Comparison of ENCODE assay signal across 8 cellular contexts in genomic region chr5:16552666-16553343, GRCh38.
DNase-seq lines count a peak whose midpoint lies in the region; ATAC-seq, FAIRE-seq and TF ChIP-seq lines count a peak whose summit lies in the region.

No MANE protein-coding gene starts in this region.

- peak; percentile 73 for DNase-seq in H7
- DNase-seq in LHCN-M2 (ENCODE audit: low read depth), result peak; percentile 79
- peak in 3 of 5 donors; percentile 7 to 28 (median 20) for DNase-seq in T-helper 1 cell
- peak; percentile 49 to 68 (median 62) for DNase-seq in K562 (ENCODE audit: extremely low read depth in 1 of 4, low spot score in 3 of 4)
- peak; percentile 80 for DNase-seq in iPS-NIHi7 (ENCODE audit: extremely low spot score)
- peak; percentile 30 to 46 for DNase-seq in stimulated activated CD4-positive, alpha-beta T cell treated with anti-CD3 and anti-CD28 coated beads, Interleukin-1b, Interleukin-23, amount 100 ng/mL, for 4 hours (ENCODE audit: low read depth in 2 of 2)
- DNase-seq in NCI-H2196 (lab: John Stamatoyannopoulos, UW; ENCODE audit: unreplicated experiment), result no peak

- no peaks in the 10 kb centered on the region for H3K9me1 ChIP-seq in K562 (ENCODE audit: control insufficient read depth, insufficient read depth, low read length)

- no TSS peak for BruUV-seq in K562 (replicated peaks; lab: Mats Ljungman, UMichigan)

- TF ChIP-seq EP300 in K562 (IDR thresholded peaks at IDR 0.05; ENCODE audit: low read length), result no peak

- intact Hi-C loops in K562 (cut with micrococcal nuclease), result loop anchor here (2.0 kb wide), 1 partner anchor 392 kb away; no protein-coding TSS in a partner anchor

- H3K36me3 ChIP-seq in H7 (replicated peaks; ENCODE audit: control insufficient read depth, insufficient read depth, low read length) (no peaks in the 10 kb centered on the region), K562 (ENCODE audit: control insufficient read depth, insufficient read depth, low read length) (no peaks in the 10 kb centered on the region)

- H3K9ac ChIP-seq in K562 (ENCODE audit: insufficient read depth in 1 of 2, low read depth in 2 of 2, low read length in 2 of 2), result no peak overlapping the region

- POLR2A ChIA-PET in K562 (lab: Yijun Ruan, JAX), result no interaction called here

- no peaks in the 10 kb centered on the region for H3K9me3 ChIP-seq in K562 (replicated peaks; ENCODE audit: control insufficient read depth, insufficient read depth, low read depth, low read length)

- no peak overlapping the region for H3K4me3 ChIP-seq in H7 (ENCODE audit: insufficient read depth, low read depth, low read length)
- no peak overlapping the region for H3K4me3 ChIP-seq in K562

- no peak overlapping the region for H3K4me2 ChIP-seq in K562 (ENCODE audit: insufficient read depth, low read length)

- H3K27me3 ChIP-seq in H7 (ENCODE audit: control insufficient read depth, insufficient read depth, low read length) (no peaks in the 10 kb centered on the region), K562 (ENCODE audit: control insufficient read depth in 2 of 2, insufficient read depth in 2 of 2, low read length in 2 of 2) (no peaks in the 10 kb centered on the region)

- H3K4me1 ChIP-seq in K562 (replicated peaks in 1 of 2; ENCODE audit: control insufficient read depth in 2 of 2, insufficient read depth in 2 of 2, low read length in 2 of 2), result no peaks in the 10 kb centered on the region

- peak; percentile 87 for TF ChIP-seq CTCF in GM12874 (IDR thresholded peaks at IDR 0.05; ENCODE audit: insufficient read depth, low read depth, low read length)
- peak; percentile 67 to 77 (median 75) for TF ChIP-seq CTCF in K562 (IDR thresholded peaks at IDR 0.05 in 2 of 3, conservative IDR thresholded peaks at IDR 0.05 in 1 of 3; ENCODE audit: insufficient read depth in 2 of 3, low read depth in 1 of 3, low read length in 3 of 3)

- FAIRE-seq in K562 (lab: Jason Lieb, UNC), result peak; percentile 80

- TF ChIP-seq POLR2A in K562 (conservative IDR thresholded peaks at IDR 0.05), result no peak

- in situ Hi-C loops in K562 (cut with MboI), result no loop called here

- peak; percentile 58 to 69 for TF ChIP-seq RAD21 in K562 (CRISPR knock-in tag; conservative IDR thresholded peaks at IDR 0.05 in 1 of 2, IDR thresholded peaks at IDR 0.05 in 1 of 2)

- H4K20me1 ChIP-seq in K562 (replicated peaks; ENCODE audit: control insufficient read depth, insufficient read depth, low read length), result no peaks in the 10 kb centered on the region

- H3K27ac ChIP-seq in K562 (ENCODE audit: extremely low read depth, low read depth, low read length), result no peak overlapping the region

- ATAC-seq in K562, result peak; percentile 94

- CTCF ChIA-PET in K562 (lab: Yijun Ruan, JAX; ENCODE audit: low intra/inter-chr PET ratio), result interaction anchor here (1.9 kb wide), 1 partner anchor 63 kb away, joined by 5 read pairs; no protein-coding TSS in a partner anchor

- WGBS in K562 (ENCODE audit: insufficient coverage, low coverage, missing lambda C conversion rate), result 9% methylated on average over 7 of the region's 7 CpGs

- no peak overlapping the region for H2AFZ ChIP-seq in K562 (ENCODE audit: low read depth, low read length)

- no peaks in the 10 kb centered on the region for H3K79me2 ChIP-seq in K562 (ENCODE audit: control insufficient read depth, insufficient read depth, low read length)

TF ChIP-seq in K562, 482 proteins besides CTCF, POLR2A, EP300 and RAD21:
- no peak for TF ChIP-seq NFXL1 (CRISPR knock-in tag; IDR thresholded peaks at IDR 0.05)
- peak; percentile 37; the same call in 1 of the 2 replicates for TF ChIP-seq SMC3 (conservative IDR thresholded peaks at IDR 0.05; ENCODE audit: insufficient read depth, low read depth, low read length)
- TF ChIP-seq ZNF436 (CRISPR knock-in tag; IDR thresholded peaks at IDR 0.05), result 0 out of 2 replicates have a peak, but pooled peaks have one; percentile 26
- TF ChIP-seq TEAD4 (IDR thresholded peaks at IDR 0.05; ENCODE audit: low read length), result 0 out of 2 replicates have a peak, but pooled peaks have one; percentile 27
- no peak for TF ChIP-seq TEAD4 (CRISPR knock-in tag; IDR thresholded peaks at IDR 0.05; ENCODE audit: borderline replicate concordance)
- TF ChIP-seq, protein P1, sequence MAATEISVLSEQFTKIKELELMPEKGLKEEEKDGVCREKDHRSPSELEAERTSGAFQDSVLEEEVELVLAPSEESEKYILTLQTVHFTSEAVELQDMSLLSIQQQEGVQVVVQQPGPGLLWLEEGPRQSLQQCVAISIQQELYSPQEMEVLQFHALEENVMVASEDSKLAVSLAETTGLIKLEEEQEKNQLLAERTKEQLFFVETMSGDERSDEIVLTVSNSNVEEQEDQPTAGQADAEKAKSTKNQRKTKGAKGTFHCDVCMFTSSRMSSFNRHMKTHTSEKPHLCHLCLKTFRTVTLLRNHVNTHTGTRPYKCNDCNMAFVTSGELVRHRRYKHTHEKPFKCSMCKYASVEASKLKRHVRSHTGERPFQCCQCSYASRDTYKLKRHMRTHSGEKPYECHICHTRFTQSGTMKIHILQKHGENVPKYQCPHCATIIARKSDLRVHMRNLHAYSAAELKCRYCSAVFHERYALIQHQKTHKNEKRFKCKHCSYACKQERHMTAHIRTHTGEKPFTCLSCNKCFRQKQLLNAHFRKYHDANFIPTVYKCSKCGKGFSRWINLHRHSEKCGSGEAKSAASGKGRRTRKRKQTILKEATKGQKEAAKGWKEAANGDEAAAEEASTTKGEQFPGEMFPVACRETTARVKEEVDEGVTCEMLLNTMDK (IDR thresholded peaks at IDR 0.05; ENCODE audit: borderline replicate concordance, insufficient read depth, low read depth, low read length, poor library complexity, severe bottlenecking), result peak; percentile 25
- TF ChIP-seq RBFOX2 (IDR thresholded peaks at IDR 0.05; ENCODE audit: low read depth, low read length), result no peak
